ENCODE assay signal across 26 cellular contexts in the genomic region with DNA sequence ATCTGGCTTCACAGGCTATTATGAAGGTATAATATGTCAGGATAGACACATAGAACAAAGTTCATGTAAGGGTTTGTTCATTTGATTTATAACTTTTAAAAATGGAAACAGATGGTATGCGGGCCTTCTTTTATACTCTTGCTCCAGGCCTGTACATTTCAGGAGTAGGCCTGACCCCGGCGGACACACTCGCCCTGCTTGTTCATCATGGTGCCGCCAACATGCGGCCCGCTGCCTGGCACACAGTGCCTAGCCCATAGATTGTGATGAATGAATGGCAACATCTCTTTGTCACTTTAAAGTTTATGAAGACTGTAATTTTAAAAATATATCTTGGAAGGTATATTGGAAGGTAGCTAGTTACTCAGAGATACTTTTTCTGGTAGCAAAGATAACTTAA.
"Had no signal": no experiment of that assay in that cellular context is flagged by ENCODE, and none has a peak within 500 bp of the region (broad histone marks: within the 10 kb centered on the region; RNA-seq: fewer than 3 reads in every experiment).

No MANE protein-coding gene starts in this region.

- H3K27ac ChIP-seq: ascending aorta, body of pancreas, KMS-11 had no signal

- H3K4me3 ChIP-seq: ascending aorta, body of pancreas, MG63 had no signal

- H3K27ac Mint-ChIP-seq: activated CD8-positive, alpha-beta T cell treated with anti-CD3 and anti-CD28 coated beads for 36 hours; activated naive CD8-positive, alpha-beta T cell treated with anti-CD3 and anti-CD28 coated beads, Interleukin-2, amount 50 U/mL, for 24 hours; activated T-cell treated with anti-CD3 and anti-CD28 coated beads, Interleukin-2, amount 50 U/mL, for 72 hours; activated T-helper 2 cell treated with anti-CD3 and anti-CD28 coated beads, Interferon-gamma antibody, Interleukin-2, Interleukin-4, amounts not matched to agents 10 μg/mL and 5 μg/mL and 100 μg/mL, durations not matched to agents 14 hours and 24 hours and 36 hours; T-helper 17 cell; WTC11 had no signal

- H3K4me1 ChIP-seq: ascending aorta, body of pancreas had no signal

- H3K4me3 Mint-ChIP-seq: activated CD8-positive, alpha-beta T cell treated with anti-CD3 and anti-CD28 coated beads for 36 hours; activated naive CD8-positive, alpha-beta T cell treated with anti-CD3 and anti-CD28 coated beads, Interleukin-2, amount 50 U/mL, for 24 hours; activated T-cell treated with anti-CD3 and anti-CD28 coated beads, Interleukin-2, amount 50 U/mL, for 72 hours; T-helper 17 cell; WTC11 had no signal

- H3K9me3 ChIP-seq: ascending aorta, body of pancreas, MG63 had no signal

- ATAC-seq: activated CD8-positive, alpha-beta T cell treated with anti-CD3 and anti-CD28 coated beads for 36 hours; activated naive CD8-positive, alpha-beta T cell treated with anti-CD3 and anti-CD28 coated beads, Interleukin-2, amount 50 U/mL, for 24 hours; activated T-cell treated with anti-CD3 and anti-CD28 coated beads, Interleukin-2, amount 50 U/mL, for 72 hours; body of pancreas; T-helper 17 cell; WTC11 had no signal

- H3K27me3 ChIP-seq: ascending aorta, body of pancreas, MG63 had no signal

- DNase-seq: activated CD4-positive, CD25-positive, alpha-beta regulatory T cell treated with anti-CD3 and anti-CD28 coated beads, Interleukin-2, amount 50 U/mL, for 72 hours; activated CD8-positive, alpha-beta memory T cell treated with anti-CD3 and anti-CD28 coated beads, Interleukin-2, amount 50 U/mL, for 4 hours; activated CD8-positive, alpha-beta T cell treated with anti-CD3 and anti-CD28 coated beads for 36 hours; activated naive CD4-positive, alpha-beta T cell; activated naive CD8-positive, alpha-beta T cell treated with anti-CD3 and anti-CD28 coated beads, Interleukin-2, amount 50 U/mL, for 24 hours; activated T-cell treated with anti-CD3 and anti-CD28 coated beads, Interleukin-2, amount 50 U/mL, for 72 hours; amniotic stem cell; body of pancreas; MG63; MV-4-11; NCI-H1092 treated with DMSO at 0.1 percent for 48 hours; NCI-H1436; NCI-H1694 treated with DMSO at 0.1 percent for 48 hours; NCI-H2029 treated with DMSO at 0.1 percent for 48 hours; NCI-H345; NCI-H510A; NCI-H526 treated with DMSO at 0.1 percent for 48 hours; NCI-H82; SIG-M5; T-helper 17 cell; T-helper 9 cell had no signal

- H3K4me1 Mint-ChIP-seq: WTC11 had no signal

- H3K27me3 Mint-ChIP-seq: activated CD8-positive, alpha-beta T cell treated with anti-CD3 and anti-CD28 coated beads for 36 hours; activated naive CD8-positive, alpha-beta T cell treated with anti-CD3 and anti-CD28 coated beads, Interleukin-2, amount 50 U/mL, for 24 hours; IgD-negative memory B cell; T-helper 17 cell had no signal

- H3K9me3 Mint-ChIP-seq: activated CD8-positive, alpha-beta T cell treated with anti-CD3 and anti-CD28 coated beads for 36 hours; activated naive CD8-positive, alpha-beta T cell treated with anti-CD3 and anti-CD28 coated beads, Interleukin-2, amount 50 U/mL, for 24 hours; activated T-cell treated with anti-CD3 and anti-CD28 coated beads, Interleukin-2, amount 50 U/mL, for 72 hours; activated T-helper 2 cell treated with anti-CD3 and anti-CD28 coated beads, Interferon-gamma antibody, Interleukin-2, Interleukin-4, amounts not matched to agents 10 μg/mL and 5 μg/mL and 100 μg/mL, durations not matched to agents 14 hours and 24 hours and 36 hours; IgD-negative memory B cell; WTC11 had no signal
